In genomic region chr10:103697787-103698186, GRCh38 we compare ENCODE assay signal across 32 cellular contexts.
DNase-seq lines count a peak whose midpoint lies in the region; ATAC-seq, FAIRE-seq and TF ChIP-seq lines count a peak whose summit lies in the region.
"Had no signal": no experiment of that assay in that cellular context is flagged by ENCODE, and none has a peak within 500 bp of the region (broad histone marks: within the 10 kb centered on the region; RNA-seq: fewer than 3 reads in every experiment).

No MANE protein-coding gene starts in this region.

- H3K4me3 ChIP-seq in right cardiac atrium (ENCODE audit: low read length) (no peak overlapping the region), astrocyte (ENCODE audit: insufficient read depth, low read depth, low read length) (no peak overlapping the region), keratinocyte (ENCODE audit: control insufficient read depth in 2 of 3, extremely low read depth in 1 of 3, insufficient read depth in 2 of 3, low read depth in 1 of 3, low read length in 3 of 3) (no peak overlapping the region), vagina (no peak overlapping the region), PC-3 (ENCODE audit: low read length) (no peak overlapping the region)
- H3K4me3 ChIP-seq: adrenal gland, coronary artery, gastrocnemius medialis, SJSA1 had no signal

- CTCF ChIA-PET in PC-3 (lab: Charles Lee) = no interaction called here

- DNase-seq in right cardiac atrium (peak in 2 of 3 donors; percentile 16 to 23), Right ventricle myocardium inferior (ENCODE audit: missing footprints) (no peak), astrocyte (ENCODE audit: low read depth) (no peak), keratinocyte (ENCODE audit: low read depth, low spot score) (no peak), vagina (ENCODE audit: extremely low spot score in 2 of 2) (no peak), PC-3 (no peak), SKM-1 treated with dmso at 0.1 percent for 144 hours (lab: John Stamatoyannopoulos, UW; ENCODE audit: unreplicated experiment) (no peak), NCI-H774 (lab: John Stamatoyannopoulos, UW) (no peak)
- DNase-seq: activated CD4-positive, CD25-positive, alpha-beta regulatory T cell treated with anti-CD3 and anti-CD28 coated beads, Interleukin-2, amount 50 U/mL, for 72 hours; activated CD8-positive, alpha-beta memory T cell treated with anti-CD3 and anti-CD28 coated beads, Interleukin-2, amount 10 ng/mL, durations not matched to agents 7 days and 5 days; activated naive CD4-positive, alpha-beta T cell treated with anti-CD3 and anti-CD28 coated beads for 36 hours; activated T-cell treated with anti-CD3 and anti-CD28 coated beads, Interleukin-2, amount 50 U/mL, for 48 hours; adrenal gland; COR-L47; endodermal cell; gastrocnemius medialis; GF-D8; H7; hippocampal formation; immature natural killer cell; midbrain; naive thymus-derived CD4-positive, alpha-beta T cell; NCI-H1092; NCI-H1930; NCI-H524 treated with DMSO at 0.1 percent for 48 hours; stimulated activated naive CD8-positive, alpha-beta T cell treated with anti-CD3 and anti-CD28 coated beads, Interleukin-15, amount 100 ng/mL, for 72 hours; T-cell; trophoblast cell had no signal

- BruUV-seq in PC-3 (replicated peaks; lab: Mats Ljungman, UMichigan) = no TSS peak

- H3K9ac ChIP-seq in astrocyte (ENCODE audit: low read length) (no peak overlapping the region), keratinocyte (ENCODE audit: control insufficient read depth, extremely low read depth, insufficient read depth, low read length) (peak overlapping the region; percentile 6), PC-3 (ENCODE audit: low read length) (no peak overlapping the region)

- H2AFZ ChIP-seq in astrocyte (ENCODE audit: low read depth, low read length) (no peak overlapping the region), keratinocyte (ENCODE audit: control insufficient read depth, low read length) (no peak overlapping the region), PC-3 (ENCODE audit: low read length) (no peak overlapping the region)

- no peak overlapping the region for H3K4me2 ChIP-seq in astrocyte (ENCODE audit: low read length)
- no peak overlapping the region for H3K4me2 ChIP-seq in keratinocyte (ENCODE audit: control insufficient read depth, extremely low read depth, insufficient read depth, low read depth, low read length)
- H3K4me2 ChIP-seq in PC-3 (ENCODE audit: low read length) = no peak overlapping the region

- intact Hi-C loops in right cardiac atrium (cut with DNase I) (no loop called here), Right ventricle myocardium inferior (cut with DNase I) (no loop called here), vagina (cut with DNase I) (no loop called here), PC-3 (cut with micrococcal nuclease) (no loop called here)

- ATAC-seq in right cardiac atrium (no peak), Right ventricle myocardium inferior (no peak), PC-3 (no peak)
- ATAC-seq: activated CD8-positive, alpha-beta memory T cell treated with anti-CD3 and anti-CD28 coated beads, Interleukin-2, amount 10 ng/mL, durations not matched to agents 7 days and 5 days; gastrocnemius medialis; naive thymus-derived CD4-positive, alpha-beta T cell; Panc1; stimulated activated naive CD8-positive, alpha-beta T cell treated with anti-CD3 and anti-CD28 coated beads, Interleukin-15, amount 100 ng/mL, for 72 hours; T-cell had no signal

- H3K9me3 Mint-ChIP-seq in astrocyte (ENCODE audit: unreplicated experiment) = no peaks in the 10 kb centered on the region
- H3K9me3 Mint-ChIP-seq: activated naive CD4-positive, alpha-beta T cell treated with anti-CD3 and anti-CD28 coated beads for 36 hours; endodermal cell; immature natural killer cell; naive thymus-derived CD4-positive, alpha-beta T cell; stimulated activated naive CD8-positive, alpha-beta T cell treated with anti-CD3 and anti-CD28 coated beads, Interleukin-15, amount 100 ng/mL, for 72 hours; T-cell had no signal

- H3K27me3 ChIP-seq in right cardiac atrium (ENCODE audit: control insufficient read depth, insufficient read depth) = no peaks in the 10 kb centered on the region
- H3K27me3 ChIP-seq in astrocyte (ENCODE audit: insufficient read depth, low read length) = peaks cover 4% of the 10 kb centered on the region
- H3K27me3 ChIP-seq in keratinocyte (ENCODE audit: control insufficient read depth, extremely low read depth, insufficient read depth, low read length) = no peaks in the 10 kb centered on the region
- no peaks in the 10 kb centered on the region for H3K27me3 ChIP-seq in vagina
- no peaks in the 10 kb centered on the region for H3K27me3 ChIP-seq in PC-3 (ENCODE audit: low read length)
- H3K27me3 ChIP-seq: adrenal gland, gastrocnemius medialis had no signal

- H3F3A ChIP-seq in PC-3 (ENCODE audit: low read length, unreplicated experiment) = no peaks in the 10 kb centered on the region

- POLR2A ChIA-PET in PC-3 (lab: Charles Lee; ENCODE audit: unreplicated experiment) = no interaction called here

- H3K36me3 ChIP-seq in astrocyte (ENCODE audit: insufficient read depth, low read length) (no peaks in the 10 kb centered on the region), keratinocyte (ENCODE audit: control insufficient read depth in 2 of 2, extremely low read depth in 1 of 2, insufficient read depth in 2 of 2, low read length in 2 of 2) (peaks cover 17 to 35% of the 10 kb centered on the region in 2 experiments), vagina (no peaks in the 10 kb centered on the region), PC-3 (ENCODE audit: low read depth, low read length) (no peaks in the 10 kb centered on the region)
- H3K36me3 ChIP-seq: adrenal gland, gastrocnemius medialis, SJSA1 had no signal

- peaks cover 4% of the 10 kb centered on the region for H3K9me1 ChIP-seq in keratinocyte (ENCODE audit: control insufficient read depth, extremely low read depth, insufficient read depth, low read length)

- H3K4me1 Mint-ChIP-seq in astrocyte (ENCODE audit: low read depth, unreplicated experiment) = peaks cover 21% of the 10 kb centered on the region

- FAIRE-seq in astrocyte (lab: Jason Lieb, UNC) = no peak
- FAIRE-seq in keratinocyte (lab: Jason Lieb, UNC) = no peak
- FAIRE-seq: GM19239 had no signal

- H3K27ac ChIP-seq in right cardiac atrium (ENCODE audit: low read length) (no peak overlapping the region), astrocyte (ENCODE audit: low read depth, low read length) (no peak overlapping the region), keratinocyte (ENCODE audit: control insufficient read depth, insufficient read depth, low read length) (no peak overlapping the region), vagina (no peak overlapping the region), PC-3 (ENCODE audit: low read length) (no peak overlapping the region)
- H3K27ac ChIP-seq: gastrocnemius medialis, SJSA1 had no signal

- H3K4me1 ChIP-seq in right cardiac atrium (ENCODE audit: control insufficient read depth, insufficient read depth, low read length) = peaks cover 5% of the 10 kb centered on the region
- H3K4me1 ChIP-seq in astrocyte (ENCODE audit: insufficient read depth, low read length) = peaks cover 26% of the 10 kb centered on the region
- H3K4me1 ChIP-seq in keratinocyte (ENCODE audit: control insufficient read depth, extremely low read depth, insufficient read depth, low read length) = peaks cover 65% of the 10 kb centered on the region
- peaks cover 44% of the 10 kb centered on the region for H3K4me1 ChIP-seq in vagina
- peaks cover 19% of the 10 kb centered on the region for H3K4me1 ChIP-seq in PC-3 (ENCODE audit: insufficient read depth, low read length)

- no peaks in the 10 kb centered on the region for H3K9me2 ChIP-seq in PC-3 (replicated peaks; ENCODE audit: low read length)

- peaks cover 5% of the 10 kb centered on the region for H4K20me1 ChIP-seq in astrocyte (ENCODE audit: insufficient read depth, low read length)
- no peaks in the 10 kb centered on the region for H4K20me1 ChIP-seq in keratinocyte (ENCODE audit: control insufficient read depth, extremely low read depth, insufficient read depth, low read length)
- H4K20me1 ChIP-seq in PC-3 (ENCODE audit: low read length) = no peaks in the 10 kb centered on the region

- dilution Hi-C loops in keratinocyte (cut with MboI; ENCODE audit: extremely low pct_ligation_motif_present, low sequenced_read_pairs) = no loop called here

- TF ChIP-seq POLR2A in vagina (IDR thresholded peaks at IDR 0.05) = no peak

- H3K36me3 Mint-ChIP-seq in astrocyte (ENCODE audit: low read depth, unreplicated experiment) = no peaks in the 10 kb centered on the region
- H3K36me3 Mint-ChIP-seq: activated CD8-positive, alpha-beta memory T cell treated with anti-CD3 and anti-CD28 coated beads, Interleukin-2, amount 10 ng/mL, durations not matched to agents 7 days and 5 days; immature natural killer cell; T-cell had no signal

- H3K27ac Mint-ChIP-seq in astrocyte (ENCODE audit: unreplicated experiment) = peak overlapping the region; percentile 90
- H3K27ac Mint-ChIP-seq: activated naive CD4-positive, alpha-beta T cell treated with anti-CD3 and anti-CD28 coated beads for 36 hours; endodermal cell; immature natural killer cell; T-cell had no signal

- H3K4me3 Mint-ChIP-seq in astrocyte (ENCODE audit: unreplicated experiment) = no peak overlapping the region
- H3K4me3 Mint-ChIP-seq: endodermal cell, immature natural killer cell, T-cell had no signal

- H3K9me3 ChIP-seq in right cardiac atrium (ENCODE audit: control insufficient read depth, low read length) (no peaks in the 10 kb centered on the region), astrocyte (ENCODE audit: insufficient read depth, low read depth, low read length) (peaks cover 8% of the 10 kb centered on the region), keratinocyte (ENCODE audit: control insufficient read depth, low read depth, low read length) (no peaks in the 10 kb centered on the region), vagina (no peaks in the 10 kb centered on the region), PC-3 (ENCODE audit: low read length) (no peaks in the 10 kb centered on the region)
- H3K9me3 ChIP-seq: adrenal gland, gastrocnemius medialis, SJSA1 had no signal

- no peaks in the 10 kb centered on the region for H3K79me2 ChIP-seq in astrocyte (ENCODE audit: insufficient read depth, low read length)
- H3K79me2 ChIP-seq in keratinocyte (ENCODE audit: control insufficient read depth, insufficient read depth, low read length) = peaks cover 35% of the 10 kb centered on the region
- H3K79me2 ChIP-seq in PC-3 (ENCODE audit: low read length) = no peaks in the 10 kb centered on the region

- 89% methylated on average over 4 of the region's 4 CpGs for WGBS in right cardiac atrium

- peaks cover 11% of the 10 kb centered on the region for H3K27me3 Mint-ChIP-seq in astrocyte (ENCODE audit: low read depth, unreplicated experiment)
- H3K27me3 Mint-ChIP-seq: activated CD8-positive, alpha-beta memory T cell treated with anti-CD3 and anti-CD28 coated beads, Interleukin-2, amount 10 ng/mL, durations not matched to agents 7 days and 5 days had no signal

- TF ChIP-seq CTCF in astrocyte (IDR thresholded peaks at IDR 0.05; ENCODE audit: insufficient read depth, low read depth, low read length) (no peak), keratinocyte (optimal IDR thresholded peaks at IDR 0.05 in 1 of 3, IDR thresholded peaks at IDR 0.05 in 1 of 3, conservative IDR thresholded peaks at IDR 0.05 in 1 of 3; ENCODE audit: extremely low read depth in 1 of 3, insufficient read depth in 2 of 3, low read length in 3 of 3) (no peak), vagina (IDR thresholded peaks at IDR 0.05) (no peak), PC-3 (conservative IDR thresholded peaks at IDR 0.05; ENCODE audit: low read depth, low read length) (no peak)

Comparison
In these comparisons a context has a peak if more than half of its experiments do, and no peak if none do; other contexts are left out.
1. DNase-seq: peak in right cardiac atrium (2 of 3); none in Right ventricle myocardium inferior (single experiment), astrocyte (single experiment), keratinocyte (single experiment), vagina (0 of 2), PC-3 (single experiment), SKM-1 treated with dmso at 0.1 percent for 144 hours (single experiment) and NCI-H774 (single experiment).